Comparison of ENCODE assay signal across 8 cellular contexts in genomic region chr20:50987493-50988210, GRCh38. TPM values are rescaled to one million over a fixed set of nuclear protein-coding genes. Genes with fewer than 3 reads are reported as not detected.
DNase-seq lines count a peak whose midpoint lies in the region; ATAC-seq, FAIRE-seq and TF ChIP-seq lines count a peak whose summit lies in the region.

No MANE protein-coding gene starts in this region.

- DNase-seq in GM13976 (ENCODE audit: low spot score) (peak; percentile 75), NB4 (ENCODE audit: low read depth) (peak; percentile 82), SK-N-DZ (ENCODE audit: low spot score) (peak; percentile 87), germinal center (ENCODE audit: low spot score) (peak; percentile 70), pons (ENCODE audit: low spot score) (peak; percentile 89)
- DNase-seq in activated gamma-delta T cell treated with anti-CD3 and anti-CD28 coated beads, Interleukin-2, amount 50 U/mL, for 16 hours (ENCODE audit: low read depth): peak; percentile 53

- FAIRE-seq in A204.1 (lab: Jason Lieb, UNC): peak; percentile 80

- TF ChIP-seq CTCF in GM13976 (IDR thresholded peaks at IDR 0.05; ENCODE audit: borderline replicate concordance, control extremely low read depth, extremely low read depth, insufficient read depth, missing control alignments) (peak; percentile 75), NB4 (IDR thresholded peaks at IDR 0.05; ENCODE audit: low read depth, low read length) (peak; percentile 85)

- in situ Hi-C loops in GM13976 (cut with MboI; ENCODE audit: low sequenced_read_pairs, unreplicated experiment): loop anchor here (10.0 to 25.0 kb wide), 2 partner anchors 317 to 625 kb away; no protein-coding TSS in a partner anchor

- no peak for ATAC-seq in HG02610 (IDR thresholded peaks at IDR 0.05; ENCODE audit: unreplicated experiment)

- H3K4me3 ChIP-seq in NB4 (ENCODE audit: low read depth, low read length): no peak overlapping the region

- no peak for TF ChIP-seq POLR2A in NB4 (IDR thresholded peaks at IDR 0.05; ENCODE audit: extremely low read depth, insufficient read length)

RNA-seq across cellular contexts. Expression of gene MOCS3, which starts 29.0 kb away (rescaled TPM):
- polyA plus RNA-seq in SK-N-DZ (2014; cell fraction: cytosol; rRNA removed): 10.4 and 10.7 TPM in 2 replicates
- polyA plus RNA-seq in SK-N-DZ (2014; cell fraction: nucleus; rRNA removed): 2.3 and 3.4 TPM in 2 replicates

RNA-seq across cellular contexts. Expression of gene DPM1, which starts 29.3 kb away (rescaled TPM):
- polyA plus RNA-seq in SK-N-DZ (2014; cell fraction: cytosol; rRNA removed): 337 and 362 TPM in 2 replicates
- 174 and 245 TPM in 2 replicates for polyA plus RNA-seq in SK-N-DZ (2014; cell fraction: nucleus; rRNA removed)

RNA-seq across cellular contexts. Expression of gene KCNG1, which starts 35.3 kb away (rescaled TPM):
- 2.1 and 3.9 TPM in 2 replicates for polyA plus RNA-seq in SK-N-DZ (2014; cell fraction: cytosol; rRNA removed)
- polyA plus RNA-seq in SK-N-DZ (2014; cell fraction: nucleus; rRNA removed): 0.83 and 2.7 TPM in 2 replicates

RNA-seq across cellular contexts. Expression of gene ADNP, which starts 56.4 kb away (rescaled TPM):
- 42.7 and 46.4 TPM in 2 replicates for polyA plus RNA-seq in SK-N-DZ (2014; cell fraction: cytosol; rRNA removed)
- 44.4 and 77.6 TPM in 2 replicates for polyA plus RNA-seq in SK-N-DZ (2014; cell fraction: nucleus; rRNA removed)
